9 cellular contexts compared by ENCODE assay signal in the genomic region with DNA sequence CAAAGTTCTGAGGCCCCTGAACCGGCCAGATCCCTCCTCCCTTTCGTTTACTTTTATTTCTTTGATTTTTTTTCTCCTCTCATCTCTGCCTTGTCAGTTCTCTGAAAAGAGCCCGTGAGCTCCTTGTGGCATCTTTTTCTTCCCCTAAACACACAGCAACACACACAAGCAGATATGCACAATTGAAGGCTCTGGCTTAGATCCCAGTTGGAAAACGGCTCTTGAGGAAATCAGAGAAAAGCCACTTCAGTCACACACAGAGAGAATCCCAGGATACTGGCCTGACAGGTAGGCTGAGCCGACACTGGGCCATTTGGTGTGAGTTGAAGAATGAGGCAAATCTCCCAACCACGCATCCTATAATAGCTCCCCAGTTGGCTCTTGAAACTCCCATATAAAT. TPM values are rescaled to one million over a fixed set of nuclear protein-coding genes. Genes with fewer than 3 reads are reported as not detected.
DNase-seq lines count a peak whose midpoint lies in the region; ATAC-seq lines count a peak whose summit lies in the region.
"Had no signal": no experiment of that assay in that cellular context is flagged by ENCODE, and none has a peak within 500 bp of the region (broad histone marks: within the 10 kb centered on the region; RNA-seq: fewer than 3 reads in every experiment).

No MANE protein-coding gene starts in this region.

- ATAC-seq in activated T-cell treated with anti-CD3 and anti-CD28 coated beads, Interleukin-2, amount 50 U/mL, for 72 hours (replicated peaks in 1 of 2), result no peak

- H3K27me3 ChIP-seq in layer of hippocampus (ENCODE audit: control insufficient read depth, insufficient read depth, low read length), result no peaks in the 10 kb centered on the region

- H3K27ac ChIP-seq in layer of hippocampus (ENCODE audit: low read depth, low read length), result peak overlapping the region; percentile 88
- peak overlapping the region; percentile 93 for H3K27ac ChIP-seq in temporal lobe (ENCODE audit: low read depth, low read length)

- no peaks in the 10 kb centered on the region for H3K9me3 Mint-ChIP-seq in activated T-cell treated with anti-CD3 and anti-CD28 coated beads, Interleukin-2, amount 50 U/mL, for 72 hours
- no peaks in the 10 kb centered on the region for H3K9me3 Mint-ChIP-seq in activated naive CD8-positive, alpha-beta T cell treated with anti-CD3 and anti-CD28 coated beads for 36 hours

- H3K27me3 Mint-ChIP-seq in activated T-cell treated with anti-CD3 and anti-CD28 coated beads, Interleukin-2, amount 50 U/mL, for 72 hours (ENCODE audit: low read depth), result peaks cover 11% of the 10 kb centered on the region
- no peaks in the 10 kb centered on the region for H3K27me3 Mint-ChIP-seq in activated naive CD8-positive, alpha-beta T cell treated with anti-CD3 and anti-CD28 coated beads for 36 hours

- H3K4me1 Mint-ChIP-seq in activated T-cell treated with anti-CD3 and anti-CD28 coated beads, Interleukin-2, amount 50 U/mL, for 72 hours (ENCODE audit: low read depth), result peaks cover 32% of the 10 kb centered on the region
- peaks cover 15% of the 10 kb centered on the region for H3K4me1 Mint-ChIP-seq in activated naive CD8-positive, alpha-beta T cell treated with anti-CD3 and anti-CD28 coated beads for 36 hours

- H3K4me3 Mint-ChIP-seq in activated T-cell treated with anti-CD3 and anti-CD28 coated beads, Interleukin-2, amount 50 U/mL, for 72 hours, result peak overlapping the region; percentile 78 to 85
- peak overlapping the region; percentile 79 for H3K4me3 Mint-ChIP-seq in activated naive CD8-positive, alpha-beta T cell treated with anti-CD3 and anti-CD28 coated beads for 36 hours

- DNase-seq in activated T-cell treated with anti-CD3 and anti-CD28 coated beads, Interleukin-2, amount 50 U/mL, for 72 hours, result no peak
- no peak for DNase-seq in activated T-cell treated with anti-CD3 and anti-CD28 coated beads, Interleukin-2, amount 50 U/mL, for 48 hours
- DNase-seq in activated naive CD8-positive, alpha-beta T cell treated with anti-CD3 and anti-CD28 coated beads for 36 hours, result no peak
- DNase-seq in HT-29 (ENCODE audit: low spot score) (no peak), D341Med (ENCODE audit: low spot score) (no peak)
- DNase-seq in activated effector memory CD4-positive, alpha-beta T cell treated with anti-CD3 and anti-CD28 coated beads, Interleukin-2, amount 50 U/mL, for 16 hours, result no peak
- DNase-seq: kidney glomerular epithelial cell had no signal

- H3K36me3 Mint-ChIP-seq in activated T-cell treated with anti-CD3 and anti-CD28 coated beads, Interleukin-2, amount 50 U/mL, for 72 hours (ENCODE audit: insufficient read depth in 2 of 2), result no peaks in the 10 kb centered on the region
- H3K36me3 Mint-ChIP-seq in activated naive CD8-positive, alpha-beta T cell treated with anti-CD3 and anti-CD28 coated beads for 36 hours, result no peaks in the 10 kb centered on the region

- peak overlapping the region; percentile 6 for H3K27ac Mint-ChIP-seq in activated T-cell treated with anti-CD3 and anti-CD28 coated beads, Interleukin-2, amount 50 U/mL, for 72 hours
- H3K27ac Mint-ChIP-seq in activated naive CD8-positive, alpha-beta T cell treated with anti-CD3 and anti-CD28 coated beads for 36 hours, result peak overlapping the region; percentile 30

RNA-seq across cellular contexts. Expression of gene DIPK2B, which starts 12.9 kb away (rescaled TPM):
- total RNA-seq in activated T-cell treated with anti-CD3 and anti-CD28 coated beads, Interleukin-2, amount 50 U/mL, for 72 hours, result under 1 TPM in 1 of 2 donors, not detected in 1; 0.05 TPM
- not detected for total RNA-seq in activated naive CD8-positive, alpha-beta T cell treated with anti-CD3 and anti-CD28 coated beads for 36 hours
- total RNA-seq in temporal lobe, result 6.4 TPM
- not detected in 2 replicates for total RNA-seq in HT-29 (2014; rRNA removed; shearing (Covaris generic))
